18 cellular contexts compared by ENCODE assay signal in the genomic region with DNA sequence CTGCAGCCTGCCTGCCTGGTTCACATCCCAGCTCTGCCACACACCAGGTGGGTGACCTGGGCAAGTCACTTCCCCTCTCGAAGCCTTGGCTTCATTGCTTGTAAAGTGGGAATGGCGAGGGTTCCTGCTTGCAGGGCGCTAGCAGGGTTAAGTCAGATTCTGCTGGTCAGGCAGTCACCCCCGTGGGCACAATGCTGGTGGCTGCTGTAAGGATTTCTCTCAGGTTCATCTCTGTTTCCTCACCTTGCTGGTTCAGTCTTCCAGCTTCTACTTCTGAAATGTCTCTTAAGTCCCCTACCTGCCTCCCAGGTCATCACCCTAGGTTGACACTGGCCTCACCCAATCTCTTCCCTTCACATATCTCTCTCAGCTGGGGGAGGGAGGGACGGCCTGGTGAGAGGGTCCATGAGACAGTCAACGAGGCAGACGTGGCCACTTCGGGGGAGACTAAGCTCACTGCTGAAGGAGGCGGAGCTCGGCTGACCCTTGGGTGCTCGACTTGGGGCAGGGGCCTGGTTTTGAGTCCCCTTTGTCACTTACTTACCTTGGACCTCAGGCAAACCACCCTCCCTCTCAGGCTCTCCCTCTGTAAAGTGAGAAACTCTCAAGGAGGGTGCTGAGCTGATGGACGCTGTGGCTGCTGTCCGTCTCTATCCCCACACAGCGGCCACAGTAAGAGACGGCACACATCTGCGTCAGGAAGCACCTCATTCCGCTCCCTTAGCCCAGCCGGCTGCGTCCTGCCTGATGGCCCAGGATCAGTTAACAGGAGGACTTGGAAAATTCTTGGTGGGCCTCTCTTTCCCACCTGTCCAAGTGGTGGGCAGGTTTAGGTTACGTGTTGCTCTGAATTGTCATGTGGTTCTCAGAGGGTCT. TPM values are rescaled to one million over a fixed set of nuclear protein-coding genes. Genes with fewer than 3 reads are reported as not detected.
DNase-seq lines count a peak whose midpoint lies in the region; ATAC-seq and TF ChIP-seq lines count a peak whose summit lies in the region.
"Had no signal": no experiment of that assay in that cellular context is flagged by ENCODE, and none has a peak within 500 bp of the region (broad histone marks: within the 10 kb centered on the region; RNA-seq: fewer than 3 reads in every experiment).

No MANE protein-coding gene starts in this region.

- H3K4ac ChIP-seq in H9 (ENCODE audit: low read depth, low read length), result no peak overlapping the region

- H3K4me1 Mint-ChIP-seq in H9, result peaks cover 4% of the 10 kb centered on the region in 2 experiments; a peak in 2 of 4 replicates
- H3K4me1 Mint-ChIP-seq in activated T-cell treated with anti-CD3 and anti-CD28 coated beads, Interleukin-2, amount 50 U/mL, for 72 hours (ENCODE audit: low read depth), result peaks cover 17% of the 10 kb centered on the region

- H3K9ac ChIP-seq in H9 (ENCODE audit: extremely low read depth, insufficient read length, low read length), result no peak overlapping the region

- H4K8ac ChIP-seq in H9 (replicated peaks; ENCODE audit: insufficient read length, low read depth, low read length), result no peak overlapping the region

- no peak overlapping the region for H3T11ph ChIP-seq in H9 (ENCODE audit: low read length)

- H4K5ac ChIP-seq in H9 (ENCODE audit: insufficient read length, low read depth, low read length), result no peak overlapping the region

- no peak overlapping the region for H2AK5ac ChIP-seq in H9 (ENCODE audit: insufficient read length, low read length)

- H2BK5ac ChIP-seq in H9 (ENCODE audit: insufficient read length, low read length), result no peak overlapping the region

- H3K79me2 ChIP-seq in H9 (ENCODE audit: insufficient read depth, low read length), result no peaks in the 10 kb centered on the region

- no peak for TF ChIP-seq CTCF in H9 (conservative IDR thresholded peaks at IDR 0.05)
- no peak for TF ChIP-seq CTCF in spleen (IDR thresholded peaks at IDR 0.05 in 8 of 11, conservative IDR thresholded peaks at IDR 0.05 in 3 of 11)
- no peak for TF ChIP-seq CTCF in body of pancreas (IDR thresholded peaks at IDR 0.05)
- no peak for TF ChIP-seq CTCF in GM10266 (IDR thresholded peaks at IDR 0.05; ENCODE audit: control insufficient read depth, insufficient read depth, low read depth, missing control alignments)

- intact Hi-C loops in spleen (cut with DNase I; ENCODE audit: low total_unique reads), result no loop called here
- intact Hi-C loops in body of pancreas (cut with DNase I), result no loop called here

- no peak overlapping the region for H2BK12ac ChIP-seq in H9 (ENCODE audit: insufficient read length, low read depth, low read length)

- peak overlapping the region in 2 of 3 experiments; percentile 31 to 63; a peak in 3 of 7 replicates for H3K27ac Mint-ChIP-seq in H9
- no peak overlapping the region for H3K27ac Mint-ChIP-seq in activated T-cell treated with anti-CD3 and anti-CD28 coated beads, Interleukin-2, amount 50 U/mL, for 72 hours
- H3K27ac Mint-ChIP-seq: activated naive CD8-positive, alpha-beta T cell treated with anti-CD3 and anti-CD28 coated beads for 36 hours; T-cell had no signal

- H3K4me3 ChIP-seq in spleen, result no peak overlapping the region
- no peak overlapping the region for H3K4me3 ChIP-seq in body of pancreas

- H3K27ac ChIP-seq in H9 (ENCODE audit: insufficient read length, low read depth, low read length) (no peak overlapping the region), angular gyrus (ENCODE audit: low read depth, low read length) (peak overlapping the region; percentile 2), spleen (peak overlapping the region in 1 of 8 donors; percentile 1), body of pancreas (no peak overlapping the region)

- no peak for DNase-seq in H9
- DNase-seq in islet precursor cell, result peak; percentile 43
- peak; percentile 62 for DNase-seq in spleen
- no peak for DNase-seq in body of pancreas
- no peak for DNase-seq in GM10266 (ENCODE audit: extremely low spot score)
- no peak for DNase-seq in activated T-cell treated with anti-CD3 and anti-CD28 coated beads, Interleukin-2, amount 50 U/mL, for 72 hours
- DNase-seq: activated naive CD8-positive, alpha-beta T cell treated with anti-CD3 and anti-CD28 coated beads for 36 hours; Caco-2; effector CD8-positive, alpha-beta T cell; glutamatergic neuron; MV-4-11; naive thymus-derived CD8-positive, alpha-beta T cell; NCI-H524 treated with DMSO at 0.1 percent for 48 hours; stimulated activated CD4-positive, alpha-beta T cell treated with anti-CD3 and anti-CD28 coated beads, Interleukin-15, amount 100 ng/mL, for 24 hours; stimulated activated naive CD8-positive, alpha-beta T cell treated with anti-CD3 and anti-CD28 coated beads, Interleukin-15, Interleukin-2, amounts not matched to agents 100 U/mL and 50 U/mL, for 24 hours; T-cell had no signal

- ATAC-seq in body of pancreas (no peak), GM21737 (IDR thresholded peaks at IDR 0.05; ENCODE audit: unreplicated experiment) (no peak)
- ATAC-seq in activated T-cell treated with anti-CD3 and anti-CD28 coated beads, Interleukin-2, amount 50 U/mL, for 72 hours (replicated peaks in 1 of 2), result no peak
- ATAC-seq: naive thymus-derived CD8-positive, alpha-beta T cell; stimulated activated naive CD8-positive, alpha-beta T cell treated with anti-CD3 and anti-CD28 coated beads, Interleukin-15, Interleukin-2, amounts not matched to agents 100 U/mL and 50 U/mL, for 24 hours; T-cell had no signal

- H3K27me3 ChIP-seq in H9 (ENCODE audit: insufficient read depth, low read length), result no peaks in the 10 kb centered on the region
- no peaks in the 10 kb centered on the region for H3K27me3 ChIP-seq in spleen (replicated peaks in 1 of 7)
- no peaks in the 10 kb centered on the region for H3K27me3 ChIP-seq in body of pancreas

- no peak overlapping the region for H3K18ac ChIP-seq in H9 (ENCODE audit: insufficient read length, low read depth, low read length)

- no peak for TF ChIP-seq POLR2A in spleen (IDR thresholded peaks at IDR 0.05)
- no peak for TF ChIP-seq POLR2A in body of pancreas (IDR thresholded peaks at IDR 0.05)

- H3K23ac ChIP-seq in H9 (ENCODE audit: insufficient read length, low read depth, low read length), result no peak overlapping the region

- no peak overlapping the region for H3K4me2 ChIP-seq in H9 (ENCODE audit: insufficient read depth, insufficient read length, low read length)

- H2AFZ ChIP-seq in H9 (ENCODE audit: low read length), result no peak overlapping the region

- H4K20me1 ChIP-seq in H9 (ENCODE audit: control insufficient read depth, insufficient read depth, insufficient read length), result no peaks in the 10 kb centered on the region

- H2BK120ac ChIP-seq in H9 (ENCODE audit: low read depth, low read length, poor library complexity, severe bottlenecking), result no peak overlapping the region

- no CpG with 5 or more reads among the region's 20 CpGs for WGBS in H9 (ENCODE audit: extremely low coverage, insufficient read length, low lambda C conversion rate)
- 82 to 92% (median 90%) methylated on average over 17 to 20 of the region's 20 CpGs for WGBS in spleen, 5 donors
- WGBS in body of pancreas, 2 donors, result 79 to 83% methylated on average over 20 of the region's 20 CpGs

- H4K91ac ChIP-seq in H9 (ENCODE audit: insufficient read length, low read depth, low read length), result no peak overlapping the region

- peaks cover 7% of the 10 kb centered on the region for H3K27me3 Mint-ChIP-seq in H9 (ENCODE audit: low read depth)
- peaks cover 6% of the 10 kb centered on the region for H3K27me3 Mint-ChIP-seq in activated T-cell treated with anti-CD3 and anti-CD28 coated beads, Interleukin-2, amount 50 U/mL, for 72 hours (ENCODE audit: low read depth)

- no peak overlapping the region for H3K4me3 Mint-ChIP-seq in H9
- no peak overlapping the region for H3K4me3 Mint-ChIP-seq in activated T-cell treated with anti-CD3 and anti-CD28 coated beads, Interleukin-2, amount 50 U/mL, for 72 hours
- H3K4me3 Mint-ChIP-seq: activated naive CD8-positive, alpha-beta T cell treated with anti-CD3 and anti-CD28 coated beads for 36 hours; naive thymus-derived CD8-positive, alpha-beta T cell; T-cell had no signal

- H3K4me1 ChIP-seq in H9 (ENCODE audit: insufficient read depth, low read length) (no peaks in the 10 kb centered on the region), spleen (peaks cover 7 to 48% (median 36%) of the 10 kb centered on the region in 6 donors), body of pancreas (no peaks in the 10 kb centered on the region)
- H3K4me1 ChIP-seq: Caco-2 had no signal

- no peaks in the 10 kb centered on the region; a peak in 1 of 5 replicates for H3K9me3 Mint-ChIP-seq in H9
- H3K9me3 Mint-ChIP-seq in activated T-cell treated with anti-CD3 and anti-CD28 coated beads, Interleukin-2, amount 50 U/mL, for 72 hours, result no peaks in the 10 kb centered on the region
- H3K9me3 Mint-ChIP-seq: activated naive CD8-positive, alpha-beta T cell treated with anti-CD3 and anti-CD28 coated beads for 36 hours; naive thymus-derived CD8-positive, alpha-beta T cell; T-cell had no signal

- H3K9me3 ChIP-seq in H9 (ENCODE audit: control insufficient read depth, low read depth, low read length), result no peaks in the 10 kb centered on the region
- no peaks in the 10 kb centered on the region for H3K9me3 ChIP-seq in spleen
- no peaks in the 10 kb centered on the region for H3K9me3 ChIP-seq in body of pancreas
- H3K9me3 ChIP-seq: Caco-2 had no signal

- H3K36me3 ChIP-seq in spleen (peaks cover 0 to 88% (median 40%) of the 10 kb centered on the region in 6 donors), body of pancreas (replicated peaks in 1 of 2; ENCODE audit: insufficient read depth in 1 of 2, low read depth in 2 of 2) (peaks cover 0 to 11% of the 10 kb centered on the region in 2 donors)

- H3K14ac ChIP-seq in H9 (ENCODE audit: insufficient read depth, low read length), result no peak overlapping the region

- H3K56ac ChIP-seq in H9 (ENCODE audit: insufficient read length, low read depth, low read length), result no peak overlapping the region

- H3K23me2 ChIP-seq in H9 (ENCODE audit: insufficient read length, low read depth, low read length, poor library complexity, severe bottlenecking), result no peaks in the 10 kb centered on the region

- peaks cover 0 to 3% (median 0%) of the 10 kb centered on the region in 3 experiments; a peak in 3 of 7 replicates for H3K36me3 Mint-ChIP-seq in H9 (ENCODE audit: insufficient read depth in 1 of 3, low read depth in 3 of 3)
- H3K36me3 Mint-ChIP-seq in activated T-cell treated with anti-CD3 and anti-CD28 coated beads, Interleukin-2, amount 50 U/mL, for 72 hours (ENCODE audit: insufficient read depth in 2 of 2), result peaks cover 1 to 2% of the 10 kb centered on the region in 2 donors
- H3K36me3 Mint-ChIP-seq: activated naive CD8-positive, alpha-beta T cell treated with anti-CD3 and anti-CD28 coated beads for 36 hours had no signal

- H2BK20ac ChIP-seq in H9 (ENCODE audit: low read depth, low read length, poor library complexity, severe bottlenecking), result no peak overlapping the region

- H3K79me1 ChIP-seq in H9 (ENCODE audit: insufficient read depth, low read depth, low read length, poor library complexity, severe bottlenecking), result no peaks in the 10 kb centered on the region

- H2BK15ac ChIP-seq in H9 (ENCODE audit: low read depth, low read length), result no peak overlapping the region

RNA-seq across cellular contexts. Expression of gene CTSH, which starts 11.4 kb away (rescaled TPM):
- 15.5 and 16.8 TPM in 2 replicates for total RNA-seq in H9 (2021)
- 100 to 1,000 TPM; 112 to 336 (median 238) TPM for total RNA-seq in spleen
- 100 to 1,000 TPM; 372 to 381 (median 377) TPM for polyA plus RNA-seq in spleen
- total RNA-seq in body of pancreas, result 100 to 1,000 TPM; 107 to 145 TPM
- 10 to 100 TPM in 1 of 2 donors, 1 to 10 TPM in 1; 7.1 to 33.1 TPM for total RNA-seq in activated T-cell treated with anti-CD3 and anti-CD28 coated beads, Interleukin-2, amount 50 U/mL, for 72 hours

Comparison
In these comparisons a context has a peak if more than half of its experiments do, and no peak if none do; other contexts are left out.
1. DNase-seq: peak in islet precursor cell (single experiment) and spleen (single experiment); none in H9 (single experiment), body of pancreas (0 of 4), GM10266 (single experiment) and activated T-cell treated with anti-CD3 and anti-CD28 coated beads, Interleukin-2, amount 50 U/mL, for 72 hours (0 of 2).